In the genomic region with DNA sequence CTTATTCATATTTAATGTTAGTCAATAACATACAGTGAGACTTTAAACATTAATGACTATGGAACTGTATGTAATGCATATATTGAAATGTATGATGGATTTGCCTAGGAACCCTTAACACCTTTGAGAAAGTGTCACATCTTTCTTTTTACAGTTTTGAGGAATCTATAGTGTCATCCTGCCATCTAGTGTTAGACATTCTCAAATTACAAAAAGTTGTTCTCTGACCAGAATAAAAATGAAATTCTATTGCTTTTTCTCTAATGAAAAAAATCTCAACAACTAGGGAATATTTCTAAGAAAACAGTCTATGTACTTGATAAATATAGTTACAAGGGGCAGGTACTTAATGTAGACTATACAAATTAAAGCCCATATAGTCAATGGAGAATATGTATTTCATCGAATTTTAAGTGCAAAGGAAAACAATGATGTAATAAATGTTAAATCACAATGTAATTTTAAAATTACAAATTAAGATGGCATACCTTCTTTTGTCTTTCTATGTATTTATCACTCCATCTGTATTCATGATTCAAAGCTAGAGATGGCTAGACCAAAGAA, we compare ENCODE assay signal across 9 cellular contexts. TPM values are rescaled to one million over a fixed set of nuclear protein-coding genes. Genes with fewer than 3 reads are reported as not detected.
DNase-seq lines count a peak whose midpoint lies in the region; ATAC-seq, FAIRE-seq and TF ChIP-seq lines count a peak whose summit lies in the region.
"Had no signal": no experiment of that assay in that cellular context is flagged by ENCODE, and none has a peak within 500 bp of the region (broad histone marks: within the 10 kb centered on the region; RNA-seq: fewer than 3 reads in every experiment).

No MANE protein-coding gene starts in this region.

- DNase-seq in GM20000 (ENCODE audit: low spot score) (peak; percentile 4), Panc1 (ENCODE audit: low read depth, low spot score) (peak; percentile 20), foreskin melanocyte (peak; percentile 24), uterus (no peak), sigmoid colon (no peak)
- DNase-seq: activated naive CD8-positive, alpha-beta T cell treated with anti-CD3 and anti-CD28 coated beads, Interleukin-2, amount 10 ng/mL, durations not matched to agents 7 days and 5 days had no signal

- no peaks in the 10 kb centered on the region; the same call in 1 of the 2 replicates for H3K4me1 ChIP-seq in Panc1 (ENCODE audit: control insufficient read depth, insufficient read depth, low read length)
- no peaks in the 10 kb centered on the region for H3K4me1 ChIP-seq in uterus
- no peaks in the 10 kb centered on the region for H3K4me1 ChIP-seq in sigmoid colon

- no peaks in the 10 kb centered on the region for H3K27me3 ChIP-seq in Panc1 (ENCODE audit: control insufficient read depth, insufficient read depth, low read length)
- H3K27me3 ChIP-seq in uterus = no peaks in the 10 kb centered on the region
- no peaks in the 10 kb centered on the region for H3K27me3 ChIP-seq in sigmoid colon

- no peak overlapping the region; the same call in 1 of the 2 replicates for H3K27ac ChIP-seq in Panc1 (ENCODE audit: low read length)
- H3K27ac ChIP-seq in uterus = no peak overlapping the region
- no peak overlapping the region for H3K27ac ChIP-seq in sigmoid colon

- TF ChIP-seq POLR2A in uterus (IDR thresholded peaks at IDR 0.05) (no peak), sigmoid colon (IDR thresholded peaks at IDR 0.05) (no peak)

- CTCF ChIA-PET in Panc1 (lab: Charles Lee) = no interaction called here

- H3K4me3 ChIP-seq in Panc1 (ENCODE audit: low read depth in 2 of 2, low read length in 2 of 2) (no peak overlapping the region), uterus (no peak overlapping the region), sigmoid colon (no peak overlapping the region)

- POLR2A ChIA-PET in Panc1 (lab: Charles Lee) = no interaction called here

- 69 to 89% methylated on average over 1 of the region's 1 CpG for WGBS in sigmoid colon, 2 donors

- TF ChIP-seq EP300 in sigmoid colon (IDR thresholded peaks at IDR 0.05) = no peak

- H3K36me3 ChIP-seq in Panc1 (ENCODE audit: control insufficient read depth, insufficient read depth, low read length) (no peaks in the 10 kb centered on the region), uterus (no peaks in the 10 kb centered on the region), sigmoid colon (no peaks in the 10 kb centered on the region)

- BruUV-seq in Panc1 (replicated peaks; lab: Mats Ljungman, UMichigan) = no TSS peak

- no peaks in the 10 kb centered on the region for H3K9me3 ChIP-seq in Panc1 (ENCODE audit: control insufficient read depth, insufficient read depth, low read depth, low read length)
- no peaks in the 10 kb centered on the region for H3K9me3 ChIP-seq in uterus
- no peaks in the 10 kb centered on the region for H3K9me3 ChIP-seq in sigmoid colon

- peak; percentile 93 for FAIRE-seq in A204.1 (lab: Jason Lieb, UNC)

- ATAC-seq in Panc1 (no peak), HG02571 (IDR thresholded peaks at IDR 0.05; ENCODE audit: unreplicated experiment) (no peak), GM18502 (IDR thresholded peaks at IDR 0.05; ENCODE audit: poor library complexity, unreplicated experiment) (no peak)

- in situ Hi-C loops in Panc1 (cut with HindIII; ENCODE audit: low pct_unique_long_range_greater_than_20kb, low sequenced_read_pairs) = no loop called here

- TF ChIP-seq CTCF in GM20000 (IDR thresholded peaks at IDR 0.05; ENCODE audit: extremely low read depth, missing control alignments) = no peak
- TF ChIP-seq CTCF in Panc1 (IDR thresholded peaks at IDR 0.05) = peak; percentile 43; the same call in 1 of the 2 replicates
- TF ChIP-seq CTCF in uterus (IDR thresholded peaks at IDR 0.05) = peak; percentile 22 to 57 (median 39)
- TF ChIP-seq CTCF in sigmoid colon (IDR thresholded peaks at IDR 0.05) = peak in 1 of 4 experiments; percentile 21

- intact Hi-C loops in Panc1 (cut with micrococcal nuclease; ENCODE audit: unreplicated experiment) (loop anchor here (2.0 to 5.0 kb wide), 3 partner anchors 314 to 592 kb away; no protein-coding TSS in a partner anchor), uterus (cut with DNase I; ENCODE audit: low total_unique reads) (loop anchor here (10.0 kb wide), 1 partner anchor 598 kb away; no protein-coding TSS in a partner anchor), sigmoid colon (cut with DNase I) (loop anchor here (5.0 kb wide), 1 partner anchor 591 kb away; no protein-coding TSS in a partner anchor)

RNA-seq across cellular contexts. Expression of a gene that starts 5.1 kb away (rescaled TPM):
- 1.9 TPM for total RNA-seq in Panc1 (2021; ENCODE audit: unreplicated experiment)
- 0.51 TPM for polyA plus RNA-seq in Panc1 (2012; ENCODE audit: insufficient read length)
- 100 to 1,000 TPM in 2 of 4 donors, 10 to 100 TPM in 2; 50.0 to 182 (median 104) TPM for total RNA-seq in uterus
- total RNA-seq in sigmoid colon = 10 to 100 TPM; 13.5 to 26.0 (median 18.5) TPM
- polyA plus RNA-seq in sigmoid colon = 1 to 10 TPM in 2 of 3 donors, under 1 TPM in 1; 0.46 to 4.1 (median 1.8) TPM

Comparison
In these comparisons a context has a peak if more than half of its experiments do, and no peak if none do; other contexts are left out.
1. DNase-seq: peak in GM20000 (single experiment), Panc1 (single experiment) and foreskin melanocyte (single experiment); none in uterus (0 of 2) and sigmoid colon (single experiment).